In genomic region chr11:26332572-26332915, GRCh38 we compare ENCODE assay signal across 19 cellular contexts. TPM values are rescaled to one million over a fixed set of nuclear protein-coding genes. Genes with fewer than 3 reads are reported as not detected.
A peak's percentile ranks its signal among the peaks of the same experiment; 100 is the strongest.
DNase-seq lines count a peak whose midpoint lies in the region; ATAC-seq, FAIRE-seq and TF ChIP-seq lines count a peak whose summit lies in the region.
"Had no signal": no experiment of that assay in that cellular context is flagged by ENCODE, and none has a peak within 500 bp of the region (broad histone marks: within the 10 kb centered on the region; RNA-seq: fewer than 3 reads in every experiment).

No MANE protein-coding gene starts in this region.

- H3K36me3 ChIP-seq in HUES6 (ENCODE audit: control insufficient read depth, insufficient read depth, low read length) = no peaks in the 10 kb centered on the region
- H3K36me3 ChIP-seq in astrocyte (ENCODE audit: insufficient read depth, low read length) = no peaks in the 10 kb centered on the region
- no peaks in the 10 kb centered on the region for H3K36me3 ChIP-seq in iPS-15b (ENCODE audit: control insufficient read depth, insufficient read depth, low read length)
- H3K36me3 ChIP-seq: adrenal gland, BLaER1, colonic mucosa, esophagus squamous epithelium had no signal

- no peaks in the 10 kb centered on the region for H3K36me3 Mint-ChIP-seq in astrocyte (ENCODE audit: low read depth, unreplicated experiment)

- no peak overlapping the region for H3K9ac ChIP-seq in HUES6 (ENCODE audit: low read length)
- no peak overlapping the region for H3K9ac ChIP-seq in astrocyte (ENCODE audit: low read length)
- H3K9ac ChIP-seq in iPS-15b (ENCODE audit: low read depth, low read length) = no peak overlapping the region
- H3K9ac ChIP-seq: BLaER1, parathyroid adenoma had no signal

- no peaks in the 10 kb centered on the region for H3K27me3 Mint-ChIP-seq in astrocyte (ENCODE audit: low read depth, unreplicated experiment)

- H2AFZ ChIP-seq in astrocyte (ENCODE audit: low read depth, low read length) = no peak overlapping the region
- H2AFZ ChIP-seq: parathyroid adenoma had no signal

- H3K4me3 ChIP-seq in HUES6 (ENCODE audit: low read depth, low read length) (peak overlapping the region; percentile 39), astrocyte (ENCODE audit: insufficient read depth, low read depth, low read length) (peak overlapping the region; percentile 54), iPS-15b (ENCODE audit: low read depth, low read length) (peak overlapping the region; percentile 73), retinal pigment epithelial cell (ENCODE audit: low read length) (peak overlapping the region; percentile 40)
- H3K4me3 ChIP-seq: adrenal gland, BLaER1, colonic mucosa had no signal

- H4K20me1 ChIP-seq in astrocyte (ENCODE audit: insufficient read depth, low read length) = no peaks in the 10 kb centered on the region
- H4K20me1 ChIP-seq: BLaER1 had no signal

- no peaks in the 10 kb centered on the region for H3K9me3 Mint-ChIP-seq in astrocyte (ENCODE audit: unreplicated experiment)

- H3K4me1 ChIP-seq in HUES6 (ENCODE audit: control insufficient read depth, insufficient read depth, low read length) (no peaks in the 10 kb centered on the region), astrocyte (ENCODE audit: insufficient read depth, low read length) (peaks cover 4% of the 10 kb centered on the region), iPS-15b (ENCODE audit: control insufficient read depth, insufficient read depth, low read length) (no peaks in the 10 kb centered on the region)
- H3K4me1 ChIP-seq: adrenal gland, colonic mucosa, parathyroid adenoma had no signal

- no peak for ATAC-seq in GM19395 (IDR thresholded peaks at IDR 0.05; ENCODE audit: unreplicated experiment)
- ATAC-seq: T-helper 17 cell had no signal

- no peaks in the 10 kb centered on the region for H3K9me3 ChIP-seq in HUES6 (ENCODE audit: control insufficient read depth, insufficient read depth, low read depth, low read length)
- H3K9me3 ChIP-seq in astrocyte (ENCODE audit: insufficient read depth, low read depth, low read length) = no peaks in the 10 kb centered on the region
- H3K9me3 ChIP-seq in iPS-15b (ENCODE audit: control insufficient read depth, insufficient read depth, low read length) = no peaks in the 10 kb centered on the region
- H3K9me3 ChIP-seq: adrenal gland, BLaER1, colonic mucosa, esophagus squamous epithelium had no signal

- H3K27ac ChIP-seq in HUES6 (ENCODE audit: low read depth, low read length) (no peak overlapping the region), astrocyte (ENCODE audit: low read depth, low read length) (no peak overlapping the region)
- H3K27ac ChIP-seq: adrenal gland, BLaER1, colonic mucosa, esophagus squamous epithelium, parathyroid adenoma, RWPE1 had no signal

- H3K4me1 Mint-ChIP-seq in astrocyte (ENCODE audit: low read depth, unreplicated experiment) = peaks cover 4% of the 10 kb centered on the region
- H3K4me1 Mint-ChIP-seq: stimulated activated naive CD8-positive, alpha-beta T cell treated with anti-CD3 and anti-CD28 coated beads, Interleukin-15, amount 100 ng/mL, for 72 hours; T-helper 17 cell had no signal

- H3K4me3 Mint-ChIP-seq in astrocyte (ENCODE audit: unreplicated experiment) = no peak overlapping the region
- H3K4me3 Mint-ChIP-seq: stimulated activated naive CD8-positive, alpha-beta T cell treated with anti-CD3 and anti-CD28 coated beads, Interleukin-15, amount 100 ng/mL, for 72 hours; T-helper 17 cell had no signal

- no peak for FAIRE-seq in astrocyte (lab: Jason Lieb, UNC)

- peak overlapping the region; percentile 85 for H3K4me2 ChIP-seq in astrocyte (ENCODE audit: low read length)
- H3K4me2 ChIP-seq: BLaER1 had no signal

- no peak overlapping the region for H3K27ac Mint-ChIP-seq in astrocyte (ENCODE audit: unreplicated experiment)
- H3K27ac Mint-ChIP-seq: T-helper 17 cell had no signal

- peak; percentile 6 for DNase-seq in astrocyte (ENCODE audit: low read depth)
- no peak for DNase-seq in retinal pigment epithelial cell (ENCODE audit: low read depth)
- DNase-seq in NCI-H2227 (lab: John Stamatoyannopoulos, UW; ENCODE audit: unreplicated experiment) = no peak
- no peak for DNase-seq in NCI-H1105 (lab: John Stamatoyannopoulos, UW)
- DNase-seq: activated CD4-positive, alpha-beta T cell treated with anti-CD3 and anti-CD28 coated beads, Interleukin-2, amount 50 U/mL, for 1 hour; esophagus squamous epithelium; KG1; stimulated activated CD4-positive, alpha-beta T cell treated with anti-CD3 and anti-CD28 coated beads, Interleukin-12 subunit alpha, Interleukin-12 subunit beta, amount 100 ng/mL, for 4 hours; T-helper 17 cell had no signal

- no peak for TF ChIP-seq CTCF in astrocyte (IDR thresholded peaks at IDR 0.05; ENCODE audit: insufficient read depth, low read depth, low read length)
- no peak for TF ChIP-seq CTCF in retinal pigment epithelial cell (conservative IDR thresholded peaks at IDR 0.05; ENCODE audit: low read depth, low read length)

- H3K27me3 ChIP-seq in HUES6 (ENCODE audit: control insufficient read depth, insufficient read depth, low read length) (peaks cover 14% of the 10 kb centered on the region), astrocyte (ENCODE audit: insufficient read depth, low read length) (peaks cover 16% of the 10 kb centered on the region), iPS-15b (ENCODE audit: control insufficient read depth, insufficient read depth, low read length) (peaks cover 6% of the 10 kb centered on the region)
- H3K27me3 ChIP-seq: adrenal gland, BLaER1 had no signal

- H3K79me2 ChIP-seq in astrocyte (ENCODE audit: insufficient read depth, low read length) = no peaks in the 10 kb centered on the region
- H3K79me2 ChIP-seq: parathyroid adenoma had no signal

RNA-seq across cellular contexts. Expression of gene ANO3, which starts 0.6 kb away (rescaled TPM):
- 0.07 and 0.11 TPM in 2 replicates for total RNA-seq in astrocyte
- total RNA-seq: esophagus squamous epithelium, H7, T-helper 17 cell had no signal
